Comparison of ENCODE assay signal across 8 cellular contexts in genomic region chr9:112175796-112176315, GRCh38. TPM values are rescaled to one million over a fixed set of nuclear protein-coding genes. Genes with fewer than 3 reads are reported as not detected.
DNase-seq lines count a peak whose midpoint lies in the region; TF ChIP-seq lines count a peak whose summit lies in the region.

No MANE protein-coding gene starts in this region.

- DNase-seq in CD8-positive, alpha-beta memory T cell: peak in 1 of 5 donors; percentile 4
- peak in 1 of 3 donors; percentile 51 for DNase-seq in Peyer's patch
- no peak for DNase-seq in epithelial cell of prostate (ENCODE audit: low read depth, low spot score)
- no peak for DNase-seq in neural crest cell (ENCODE audit: low read depth, low spot score)
- DNase-seq in HuH-7.5 (ENCODE audit: low spot score): no peak
- DNase-seq in stimulated activated naive CD4-positive, alpha-beta T cell treated with Interleukin-2 at 50 U/mL for 16 hours (lab: John Stamatoyannopoulos, UW): no peak
- DNase-seq in Ammon's horn (ENCODE audit: low spot score): no peak
- DNase-seq in superior temporal gyrus (ENCODE audit: extremely low spot score): no peak

- CTCF ChIA-PET in CD8-positive, alpha-beta memory T cell (lab: Charles Lee): interaction anchor here (1.0 to 2.1 kb wide), 4 partner anchors 9 to 158 kb away, joined by 3 to 8 read pairs (median 4); partner anchors contain the start of gene PTBP3

- H3K36me3 Mint-ChIP-seq in CD8-positive, alpha-beta memory T cell: peaks cover 0 to 8% (median 4%) of the 10 kb centered on the region in 3 donors
- H3K36me3 Mint-ChIP-seq in neural crest cell (ENCODE audit: low read depth): peaks cover 15% of the 10 kb centered on the region

- POLR2A ChIA-PET in CD8-positive, alpha-beta memory T cell (lab: Charles Lee): interaction anchor here (0.5 to 3.7 kb wide), 3 partner anchors 157 to 651 kb away, joined by 3 to 33 read pairs (median 5); partner anchors contain the start of genes HSDL2, PTBP3 and ZNF483

- no peaks in the 10 kb centered on the region for H3K9me3 Mint-ChIP-seq in CD8-positive, alpha-beta memory T cell
- H3K9me3 Mint-ChIP-seq in neural crest cell: no peaks in the 10 kb centered on the region

- peak overlapping the region; percentile 63 to 87 (median 81) for H3K4me3 Mint-ChIP-seq in CD8-positive, alpha-beta memory T cell
- peak overlapping the region; percentile 91 for H3K4me3 Mint-ChIP-seq in neural crest cell

- no peaks in the 10 kb centered on the region for H3K9me3 ChIP-seq in CD8-positive, alpha-beta memory T cell (ENCODE audit: low read length)
- no peaks in the 10 kb centered on the region for H3K9me3 ChIP-seq in Peyer's patch

- peaks cover 0 to 2% of the 10 kb centered on the region in 2 donors for H3K27me3 Mint-ChIP-seq in CD8-positive, alpha-beta memory T cell
- peaks cover 36% of the 10 kb centered on the region for H3K27me3 Mint-ChIP-seq in neural crest cell (ENCODE audit: low read depth)

- TF ChIP-seq CTCF in Peyer's patch (IDR thresholded peaks at IDR 0.05): no peak
- no peak for TF ChIP-seq CTCF in neural crest cell (conservative IDR thresholded peaks at IDR 0.05)

- H3K27me3 ChIP-seq in CD8-positive, alpha-beta memory T cell (ENCODE audit: insufficient read depth, low read length, poor library complexity, severe bottlenecking): no peaks in the 10 kb centered on the region
- no peaks in the 10 kb centered on the region for H3K27me3 ChIP-seq in Peyer's patch

- H3K4me1 ChIP-seq in CD8-positive, alpha-beta memory T cell (ENCODE audit: insufficient read depth, low read length): peaks cover 72% of the 10 kb centered on the region
- H3K4me1 ChIP-seq in Peyer's patch: peaks cover 9 to 26% (median 11%) of the 10 kb centered on the region in 4 donors

- peak overlapping the region; percentile 35 for H3K4me3 ChIP-seq in CD8-positive, alpha-beta memory T cell (ENCODE audit: low read length)
- H3K4me3 ChIP-seq in Peyer's patch: peak overlapping the region; percentile 74 to 92 (median 82)

- peaks cover 76 to 89% (median 89%) of the 10 kb centered on the region in 3 donors for H3K4me1 Mint-ChIP-seq in CD8-positive, alpha-beta memory T cell
- H3K4me1 Mint-ChIP-seq in neural crest cell: peaks cover 26% of the 10 kb centered on the region

- no peak for TF ChIP-seq POLR2A in Peyer's patch (IDR thresholded peaks at IDR 0.05)

- H3K27ac ChIP-seq in CD8-positive, alpha-beta memory T cell (ENCODE audit: low read depth, low read length): peak overlapping the region; percentile 70
- H3K27ac ChIP-seq in Peyer's patch: peak overlapping the region in 3 of 4 donors; percentile 75 to 97 (median 88)
- peak overlapping the region; percentile 80 for H3K27ac ChIP-seq in epithelial cell of prostate

- no peaks in the 10 kb centered on the region for H3K36me3 ChIP-seq in CD8-positive, alpha-beta memory T cell (ENCODE audit: insufficient read depth, low read length)
- H3K36me3 ChIP-seq in Peyer's patch: no peaks in the 10 kb centered on the region

- H3K27ac Mint-ChIP-seq in CD8-positive, alpha-beta memory T cell: peak overlapping the region; percentile 75 to 97 (median 92)
- no peak overlapping the region for H3K27ac Mint-ChIP-seq in neural crest cell (ENCODE audit: unreplicated experiment)

RNA-seq across cellular contexts. Expression of gene SUSD1, which starts 0.8 kb away (rescaled TPM):
- 1 to 10 TPM; 5.0 to 5.3 TPM for total RNA-seq in CD8-positive, alpha-beta memory T cell
- 18.1 TPM for polyA plus RNA-seq in CD8-positive, alpha-beta memory T cell
- 10 to 100 TPM; 10.6 to 28.9 (median 21.3) TPM for total RNA-seq in Peyer's patch
- 22.6 and 23.6 TPM in 2 replicates for total RNA-seq in neural crest cell
